ENCODE assay signal across 1 cellular context in genomic region chr9:90694187-90694586, GRCh38.
A peak's percentile ranks its signal among the peaks of the same experiment; 100 is the strongest.
TF ChIP-seq lines count a peak whose summit lies in the region.

No MANE protein-coding gene starts in this region.

TF ChIP-seq in GM12878, 131 proteins besides CTCF, POLR2A, EP300 and RAD21:
- TF ChIP-seq BCL3 (IDR thresholded peaks at IDR 0.05; ENCODE audit: borderline replicate concordance, insufficient read depth, low read depth, low read length, poor library complexity, severe bottlenecking) (peak; percentile 67), NFIC (IDR thresholded peaks at IDR 0.05; ENCODE audit: low read depth, low read length) (0 out of 2 replicates have a peak, but pooled peaks have one; percentile 15)
